Comparison of ENCODE assay signal across 13 cellular contexts in the genomic region with DNA sequence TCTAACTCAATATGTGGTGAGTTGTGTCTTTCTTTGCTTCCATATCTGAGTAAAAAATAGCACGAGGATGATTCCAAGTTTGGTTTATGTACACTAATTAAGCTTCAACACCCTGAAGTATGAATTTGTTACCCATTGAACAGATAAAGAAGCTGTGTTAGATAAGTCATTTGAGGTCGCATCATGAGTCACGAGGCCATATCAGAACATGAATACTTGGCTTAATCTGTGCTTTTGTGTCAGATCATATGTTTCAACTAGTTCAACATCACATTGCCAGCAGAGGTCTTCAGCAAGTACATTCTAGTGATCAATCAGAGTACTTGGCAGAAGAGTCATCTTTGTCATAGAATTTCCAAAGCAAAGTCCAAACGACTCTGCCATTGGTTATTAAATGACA. TPM values are rescaled to one million over a fixed set of nuclear protein-coding genes. Genes with fewer than 3 reads are reported as not detected.
DNase-seq lines count a peak whose midpoint lies in the region; ATAC-seq, FAIRE-seq and TF ChIP-seq lines count a peak whose summit lies in the region.
"Had no signal": no experiment of that assay in that cellular context is flagged by ENCODE, and none has a peak within 500 bp of the region (broad histone marks: within the 10 kb centered on the region; RNA-seq: fewer than 3 reads in every experiment).

No MANE protein-coding gene starts in this region.

- no peak for TF ChIP-seq POLR2A in K562 (conservative IDR thresholded peaks at IDR 0.05)
- no peak for TF ChIP-seq POLR2A in transverse colon (IDR thresholded peaks at IDR 0.05)

- POLR2A ChIA-PET in K562 (lab: Yijun Ruan, JAX), result no interaction called here

- FAIRE-seq in K562 (lab: Jason Lieb, UNC), result peak; percentile 77
- FAIRE-seq: A204.1, H1 had no signal

- H3K4me3 ChIP-seq in K562, result no peak overlapping the region
- H3K4me3 ChIP-seq in fibroblast of mammary gland (ENCODE audit: control insufficient read depth, low read depth, low read length), result no peak overlapping the region
- H3K4me3 ChIP-seq in transverse colon, result no peak overlapping the region
- H3K4me3 ChIP-seq: HAP-1 had no signal

- DNase-seq in OCI-M1 (lab: John Stamatoyannopoulos, UW) (peak; percentile 51), K562 (ENCODE audit: extremely low read depth in 1 of 4, low spot score in 3 of 4) (peak in 1 of 4 experiments; percentile 7), fibroblast of mammary gland (ENCODE audit: low read depth) (peak; percentile 56), transverse colon (no peak)
- DNase-seq in activated CD4-positive, CD25-positive, alpha-beta regulatory T cell (lab: John Stamatoyannopoulos, UW), result no peak
- DNase-seq: CD8-positive, alpha-beta T cell; COR-L47 had no signal

- 14% methylated on average over 4 of the region's 4 CpGs for WGBS in K562 (ENCODE audit: insufficient coverage, low coverage, missing lambda C conversion rate)
- WGBS in transverse colon (ENCODE audit: low coverage in 1 of 2), 2 donors, result 69 to 75% methylated on average over 2 to 4 of the region's 4 CpGs

- H3K27me3 ChIP-seq in K562 (ENCODE audit: control insufficient read depth in 2 of 2, insufficient read depth in 2 of 2, low read length in 2 of 2) (no peaks in the 10 kb centered on the region), transverse colon (no peaks in the 10 kb centered on the region)

- no peak overlapping the region for H3K4me2 ChIP-seq in K562 (ENCODE audit: insufficient read depth, low read length)

- in situ Hi-C loops in K562 (cut with MboI), result no loop called here
- in situ Hi-C loops in transverse colon (cut with MboI; ENCODE audit: low pct_ligation_motif_present in 1 of 4, low pct_unique_long_range_greater_than_20kb in 1 of 4, low sequenced_read_pairs in 3 of 4), result no loop called here

- intact Hi-C loops in K562 (cut with micrococcal nuclease) (no loop called here), transverse colon (cut with DNase I; ENCODE audit: low total_unique reads) (no loop called here)

- BruUV-seq in K562 (replicated peaks; lab: Mats Ljungman, UMichigan), result no TSS peak

- no peaks in the 10 kb centered on the region for H3K9me1 ChIP-seq in K562 (ENCODE audit: control insufficient read depth, insufficient read depth, low read length)

- CTCF ChIA-PET in K562 (lab: Yijun Ruan, JAX; ENCODE audit: low intra/inter-chr PET ratio), result no interaction called here

- no peak overlapping the region for H3K9ac ChIP-seq in K562 (ENCODE audit: insufficient read depth in 1 of 2, low read depth in 2 of 2, low read length in 2 of 2)

- ATAC-seq in K562 (no peak), GM21367 (IDR thresholded peaks at IDR 0.05; ENCODE audit: unreplicated experiment) (no peak), GM18907 (IDR thresholded peaks at IDR 0.05; ENCODE audit: unreplicated experiment) (no peak)
- ATAC-seq: CD8-positive, alpha-beta T cell had no signal

- no peak for TF ChIP-seq RAD21 in K562 (CRISPR knock-in tag; conservative IDR thresholded peaks at IDR 0.05 in 1 of 2, IDR thresholded peaks at IDR 0.05 in 1 of 2)

- H3K36me3 ChIP-seq in K562 (ENCODE audit: control insufficient read depth, insufficient read depth, low read length) (no peaks in the 10 kb centered on the region), transverse colon (no peaks in the 10 kb centered on the region)
- H3K36me3 ChIP-seq: HAP-1 had no signal

- H3K9me3 ChIP-seq in K562 (replicated peaks; ENCODE audit: control insufficient read depth, insufficient read depth, low read depth, low read length) (no peaks in the 10 kb centered on the region), transverse colon (no peaks in the 10 kb centered on the region)
- H3K9me3 ChIP-seq: HAP-1 had no signal

- H3K79me2 ChIP-seq in K562 (ENCODE audit: control insufficient read depth, insufficient read depth, low read length), result no peaks in the 10 kb centered on the region

- H3K4me1 ChIP-seq in K562 (replicated peaks in 1 of 2; ENCODE audit: control insufficient read depth in 2 of 2, insufficient read depth in 2 of 2, low read length in 2 of 2) (peaks cover 0 to 5% of the 10 kb centered on the region in 2 experiments; a peak in 4 of 5 replicates), transverse colon (no peaks in the 10 kb centered on the region)
- H3K4me1 ChIP-seq: HAP-1 had no signal

- TF ChIP-seq EP300 in K562 (IDR thresholded peaks at IDR 0.05; ENCODE audit: low read length) (no peak), transverse colon (IDR thresholded peaks at IDR 0.05; ENCODE audit: low read depth) (no peak)

- peak overlapping the region; percentile 49; the same call in 1 of the 2 replicates for H2AFZ ChIP-seq in K562 (ENCODE audit: low read depth, low read length)

- H3K27ac ChIP-seq in K562 (ENCODE audit: extremely low read depth, low read depth, low read length), result no peak overlapping the region
- H3K27ac ChIP-seq in transverse colon, result no peak overlapping the region

- H4K20me1 ChIP-seq in K562 (replicated peaks; ENCODE audit: control insufficient read depth, insufficient read depth, low read length), result no peaks in the 10 kb centered on the region

- TF ChIP-seq CTCF in K562 (IDR thresholded peaks at IDR 0.05 in 2 of 3, conservative IDR thresholded peaks at IDR 0.05 in 1 of 3; ENCODE audit: insufficient read depth in 2 of 3, low read depth in 1 of 3, low read length in 3 of 3), result no peak
- no peak for TF ChIP-seq CTCF in fibroblast of mammary gland (conservative IDR thresholded peaks at IDR 0.05; ENCODE audit: control insufficient read depth, insufficient read depth, low read depth, low read length)
- TF ChIP-seq CTCF in transverse colon (IDR thresholded peaks at IDR 0.05), result no peak

TF ChIP-seq in K562, 482 proteins besides CTCF, POLR2A, EP300 and RAD21 (continues in another document):
- TF ChIP-seq, protein P1, sequence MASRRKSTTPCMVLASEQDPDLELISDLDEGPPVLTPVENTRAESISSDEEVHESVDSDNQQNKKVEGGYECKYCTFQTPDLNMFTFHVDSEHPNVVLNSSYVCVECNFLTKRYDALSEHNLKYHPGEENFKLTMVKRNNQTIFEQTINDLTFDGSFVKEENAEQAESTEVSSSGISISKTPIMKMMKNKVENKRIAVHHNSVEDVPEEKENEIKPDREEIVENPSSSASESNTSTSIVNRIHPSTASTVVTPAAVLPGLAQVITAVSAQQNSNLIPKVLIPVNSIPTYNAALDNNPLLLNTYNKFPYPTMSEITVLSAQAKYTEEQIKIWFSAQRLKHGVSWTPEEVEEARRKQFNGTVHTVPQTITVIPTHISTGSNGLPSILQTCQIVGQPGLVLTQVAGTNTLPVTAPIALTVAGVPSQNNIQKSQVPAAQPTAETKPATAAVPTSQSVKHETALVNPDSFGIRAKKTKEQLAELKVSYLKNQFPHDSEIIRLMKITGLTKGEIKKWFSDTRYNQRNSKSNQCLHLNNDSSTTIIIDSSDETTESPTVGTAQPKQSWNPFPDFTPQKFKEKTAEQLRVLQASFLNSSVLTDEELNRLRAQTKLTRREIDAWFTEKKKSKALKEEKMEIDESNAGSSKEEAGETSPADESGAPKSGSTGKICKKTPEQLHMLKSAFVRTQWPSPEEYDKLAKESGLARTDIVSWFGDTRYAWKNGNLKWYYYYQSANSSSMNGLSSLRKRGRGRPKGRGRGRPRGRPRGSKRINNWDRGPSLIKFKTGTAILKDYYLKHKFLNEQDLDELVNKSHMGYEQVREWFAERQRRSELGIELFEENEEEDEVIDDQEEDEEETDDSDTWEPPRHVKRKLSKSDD (conservative IDR thresholded peaks at IDR 0.05; ENCODE audit: low read length), result no peak
- TF ChIP-seq MTF1 (CRISPR knock-in tag; IDR thresholded peaks at IDR 0.05; ENCODE audit: borderline replicate concordance) (no peak), ZC3H11A (IDR thresholded peaks at IDR 0.05; ENCODE audit: low read depth, low read length) (no peak), NCOA2 (IDR thresholded peaks at IDR 0.05; ENCODE audit: partially characterized antibody in 2 of 2) (no peak), ZNF445 (CRISPR knock-in tag; IDR thresholded peaks at IDR 0.05; ENCODE audit: low read depth) (no peak), BCOR (IDR thresholded peaks at IDR 0.05) (no peak), HMBOX1 (IDR thresholded peaks at IDR 0.05) (peak; percentile 81)

RNA-seq across cellular contexts. Expression of gene MITF, which starts 26.3 kb away (rescaled TPM):
- 14.1 and 25.5 TPM in 2 replicates for total RNA-seq in K562 (2011; cell fraction: chromatin; rRNA removed; ENCODE audit: low replicate concordance)
- 10.0 and 11.2 TPM in 2 replicates for total RNA-seq in K562 (2011; cell fraction: nucleolus; rRNA removed)
- total RNA-seq in K562 (2011; cell fraction: nucleoplasm; rRNA removed), result 19.1 and 23.1 TPM in 2 replicates
- total RNA-seq in K562 (2014; rRNA removed), result 11.5 and 17.6 TPM in 2 replicates
- total RNA-seq in K562 (2014; rRNA removed; fragmentation: Illumina TruSeq; extraction: Trizol), result 11.1 and 13.5 TPM in 2 replicates
- 13.4 and 14.2 TPM in 2 replicates for total RNA-seq in K562 (2015; rRNA removed; fragmentation: Illumina TruSeq; extraction: Trizol)
- total RNA-seq in K562 (2021), result 14.6 and 16.5 TPM in 2 replicates
- 9.7 and 10.1 TPM in 2 replicates for polyA plus RNA-seq in K562 (2011; rRNA removed)
- polyA plus RNA-seq in K562 (2011; cell fraction: cytosol; rRNA removed), result 9.3 and 11.5 TPM in 2 replicates
- polyA plus RNA-seq in K562 (2011; cell fraction: nucleus; rRNA removed), result 11.0 and 11.4 TPM in 2 replicates
- 7.4 and 9.4 TPM in 2 replicates for polyA plus RNA-seq in K562 (2012)
- 10.7 and 14.9 TPM in 2 replicates for polyA plus RNA-seq in K562 (2014; fragmentation: Illumina TruSeq; extraction: Trizol)
- 1 to 10 TPM; 5.6 to 9.0 TPM for polyA plus RNA-seq in K562 (2014; fragmentation: Nextera tagmentation; extraction: Ambion mirVana)
- polyA plus RNA-seq in K562 (2014; rRNA removed), result 8.4 and 8.7 TPM in 2 replicates
- polyA minus RNA-seq in K562 (2011; rRNA and poly(A)+ RNA removed), result 32.4 and 33.9 TPM in 2 replicates
- 11.4 and 11.9 TPM in 2 replicates for polyA minus RNA-seq in K562 (2011; cell fraction: cytosol; rRNA and poly(A)+ RNA removed)
- 21.8 and 42.0 TPM in 2 replicates for polyA minus RNA-seq in K562 (2011; cell fraction: nucleus; rRNA and poly(A)+ RNA removed)
- 10 to 100 TPM; 12.2 to 20.9 (median 17.1) TPM for total RNA-seq in transverse colon
- total RNA-seq: CD8-positive, alpha-beta T cell; HT-29 had no signal

Comparison
In these comparisons a context has a peak if more than half of its experiments do, and no peak if none do; other contexts are left out.
1. DNase-seq: peak in OCI-M1 (single experiment) and fibroblast of mammary gland (single experiment); none in activated CD4-positive, CD25-positive, alpha-beta regulatory T cell (0 of 4) and transverse colon (single experiment).